8 cellular contexts compared by ENCODE assay signal in genomic region chr16:4307215-4308037, GRCh38. TPM values are rescaled to one million over a fixed set of nuclear protein-coding genes. Genes with fewer than 3 reads are reported as not detected.
DNase-seq lines count a peak whose midpoint lies in the region; ATAC-seq and TF ChIP-seq lines count a peak whose summit lies in the region.

No MANE protein-coding gene starts in this region.

- no peaks in the 10 kb centered on the region for H3K27me3 ChIP-seq in ascending aorta
- H3K27me3 ChIP-seq in hepatocyte = no peaks in the 10 kb centered on the region

- H2AFZ ChIP-seq in hepatocyte = peak overlapping the region; percentile 53

- H3K36me3 Mint-ChIP-seq in T-helper 17 cell (ENCODE audit: low read depth) = no peaks in the 10 kb centered on the region

- H3K4me1 Mint-ChIP-seq in T-helper 17 cell = peaks cover 18% of the 10 kb centered on the region

- H3K4me3 ChIP-seq in GM12865 (ENCODE audit: low read depth, low read length) = peak overlapping the region; percentile 99
- H3K4me3 ChIP-seq in NB4 (ENCODE audit: low read depth, low read length) = peak overlapping the region; percentile 80
- peak overlapping the region; percentile 53 for H3K4me3 ChIP-seq in ascending aorta
- peak overlapping the region; percentile 38 for H3K4me3 ChIP-seq in hepatocyte

- H3K79me2 ChIP-seq in hepatocyte = peaks cover 16% of the 10 kb centered on the region

- peak overlapping the region; percentile 80 for H3K4me2 ChIP-seq in hepatocyte

- no peaks in the 10 kb centered on the region for H3K9me3 ChIP-seq in T-helper 17 cell (ENCODE audit: control insufficient read depth, low read length, poor library complexity, severe bottlenecking)
- H3K9me3 ChIP-seq in ascending aorta = no peaks in the 10 kb centered on the region
- no peaks in the 10 kb centered on the region for H3K9me3 ChIP-seq in hepatocyte (ENCODE audit: low read depth)

- H4K20me1 ChIP-seq in hepatocyte (ENCODE audit: insufficient read depth, poor library complexity, severe bottlenecking) = no peaks in the 10 kb centered on the region

- H3K36me3 ChIP-seq in ascending aorta = no peaks in the 10 kb centered on the region
- H3K36me3 ChIP-seq in hepatocyte (replicated peaks; ENCODE audit: insufficient read depth, low read depth) = no peaks in the 10 kb centered on the region

- TF ChIP-seq CTCF in GM12865 (IDR thresholded peaks at IDR 0.05; ENCODE audit: insufficient read depth, low read depth, low read length, missing control alignments) (no peak), NB4 (IDR thresholded peaks at IDR 0.05; ENCODE audit: low read depth, low read length) (no peak), ascending aorta (IDR thresholded peaks at IDR 0.05) (no peak), hepatocyte (IDR thresholded peaks at IDR 0.05; ENCODE audit: poor library complexity) (no peak)

- H3K4me1 ChIP-seq in ascending aorta (peaks cover 0 to 7% of the 10 kb centered on the region in 2 donors), hepatocyte (ENCODE audit: insufficient read depth) (peaks cover 17% of the 10 kb centered on the region)

- no peaks in the 10 kb centered on the region for H3K9me2 ChIP-seq in hepatocyte (replicated peaks; ENCODE audit: insufficient read depth)

- whole genome bisulfite sequencing in hepatocyte (ENCODE audit: low lambda C conversion rate, missing lambda C conversion rate) = 6% methylated on average over 40 of the region's 68 CpGs

- H3K27ac Mint-ChIP-seq in T-helper 17 cell = peak overlapping the region; percentile 97

- peak; percentile 64 for TF ChIP-seq POLR2A in NB4 (IDR thresholded peaks at IDR 0.05; ENCODE audit: extremely low read depth, insufficient read length)

- peak; percentile 86 for ATAC-seq in HG02571 (IDR thresholded peaks at IDR 0.05; ENCODE audit: unreplicated experiment)
- peak; percentile 91 for ATAC-seq in T-helper 17 cell

- peak overlapping the region; percentile 77 to 85 for H3K27ac ChIP-seq in ascending aorta
- peak overlapping the region; percentile 93 for H3K27ac ChIP-seq in hepatocyte

- DNase-seq in GM12865 (ENCODE audit: low read depth) (peak; percentile 99), NB4 (ENCODE audit: low read depth) (peak; percentile 96), T-helper 17 cell (peak; percentile 98 to 99 (median 99)), ascending aorta (ENCODE audit: low spot score in 2 of 2) (peak; percentile 65 to 97), hepatocyte (ENCODE audit: low spot score) (peak; percentile 99), renal cortical epithelial cell (ENCODE audit: low read depth) (peak; percentile 81), G401 (ENCODE audit: low spot score) (no peak)

- H3K4me3 Mint-ChIP-seq in T-helper 17 cell = peak overlapping the region; percentile 95

- intact Hi-C loops in ascending aorta (cut with DNase I) = loop anchor here (1.0 kb wide), 2 partner anchors 8 kb away; no protein-coding TSS in a partner anchor

- H3K27me3 Mint-ChIP-seq in T-helper 17 cell = no peaks in the 10 kb centered on the region

- in situ Hi-C loops in G401 (cut with HindIII; ENCODE audit: low sequenced_read_pairs) = no loop called here

RNA-seq across cellular contexts. Expression of gene GLIS2, which starts 8.4 kb away (rescaled TPM):
- under 1 TPM; 0.10 to 0.29 TPM for total RNA-seq in T-helper 17 cell
- 16.8 TPM for total RNA-seq in ascending aorta
- 3.6 TPM in 2 replicates for total RNA-seq in hepatocyte
- polyA plus RNA-seq in hepatocyte = 11.3 and 12.2 TPM in 2 replicates
- 3.6 and 13.5 TPM in 2 replicates for total RNA-seq in renal cortical epithelial cell
- total RNA-seq in G401 (2014; rRNA removed; shearing (Covaris generic)) = 0.44 and 0.80 TPM in 2 replicates

RNA-seq across cellular contexts. Expression of gene TFAP4, which starts 34.6 kb away (rescaled TPM):
- total RNA-seq in T-helper 17 cell (10 to 100 TPM in 1 of 2 donors, 1 to 10 TPM in 1; 9.8 to 14.1 TPM), ascending aorta (5.3 TPM), hepatocyte (6.1 and 11.4 TPM in 2 replicates), renal cortical epithelial cell (1.2 and 2.0 TPM in 2 replicates)
- 3.1 and 4.2 TPM in 2 replicates for polyA plus RNA-seq in hepatocyte
- total RNA-seq in G401 (2014; rRNA removed; shearing (Covaris generic)) = 14.5 and 38.3 TPM in 2 replicates

RNA-seq across cellular contexts. Expression of gene PAM16, which starts 43.7 kb away (rescaled TPM):
- total RNA-seq in T-helper 17 cell (10 to 100 TPM; 32.3 to 41.4 TPM), ascending aorta (26.6 TPM), hepatocyte (33.0 and 35.0 TPM in 2 replicates), renal cortical epithelial cell (9.1 and 37.0 TPM in 2 replicates)
- 57.7 and 70.4 TPM in 2 replicates for polyA plus RNA-seq in hepatocyte
- 68.3 and 83.9 TPM in 2 replicates for total RNA-seq in G401 (2014; rRNA removed; shearing (Covaris generic))

Comparison
In these comparisons a context has a peak if more than half of its experiments do, and no peak if none do; other contexts are left out.
1. H3K4me3 ChIP-seq: peak in every context shown above with its lines; median percentile 99 in GM12865; 80 in NB4; 53 in ascending aorta; 38 in hepatocyte.